In the genomic region with DNA sequence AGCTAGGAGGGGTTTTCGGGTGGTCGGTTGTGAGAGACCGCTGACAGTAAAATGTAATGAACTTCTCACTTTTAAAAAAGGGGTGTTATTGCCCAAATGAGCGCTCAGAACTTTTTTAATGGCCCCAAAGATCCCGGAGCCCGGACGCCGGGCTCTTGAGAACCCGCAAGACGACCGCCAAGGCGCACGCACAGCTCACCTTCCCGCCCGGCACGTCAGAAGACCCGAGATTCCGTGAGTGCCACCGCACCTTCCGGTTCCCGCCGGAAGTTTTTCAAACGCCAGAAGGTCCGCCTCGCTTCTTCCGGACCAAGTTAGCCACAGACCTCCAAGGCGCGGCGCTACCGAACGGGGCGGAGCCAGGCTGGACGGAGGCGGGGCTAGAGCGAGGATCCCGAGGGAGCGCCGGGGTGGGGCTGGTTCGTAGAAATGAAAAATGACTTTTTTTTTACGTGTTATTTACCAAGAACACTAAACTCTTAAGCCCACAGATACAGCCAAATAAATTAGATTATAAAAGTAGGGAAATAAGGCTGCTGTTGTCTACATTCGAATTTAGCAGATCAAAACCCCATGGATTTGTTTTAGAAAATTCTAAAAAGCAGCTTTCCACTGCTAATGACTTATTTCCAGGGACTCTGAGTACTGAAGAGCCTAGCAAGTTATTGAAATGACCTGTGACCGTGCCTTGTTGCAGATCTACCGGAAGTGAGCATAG, we compare ENCODE assay signal across 8 cellular contexts. TPM values are rescaled to one million over a fixed set of nuclear protein-coding genes. Genes with fewer than 3 reads are reported as not detected.
DNase-seq lines count a peak whose midpoint lies in the region; TF ChIP-seq lines count a peak whose summit lies in the region.

Gene SRBD1, minus strand, starts transcription at position 248 of the 718 bp plus-strand sequence. CDS start 5,826 bp downstream, outside the sequence.

- TF ChIP-seq CTCF in GM20000 (IDR thresholded peaks at IDR 0.05; ENCODE audit: extremely low read depth, missing control alignments): no peak

- H3K4me1 ChIP-seq in effector memory CD4-positive, alpha-beta T cell (ENCODE audit: control insufficient read depth, insufficient read depth, low read length, poor library complexity, severe bottlenecking): peaks cover 5% of the 10 kb centered on the region

- DNase-seq in CMK (ENCODE audit: low read depth): peak; percentile 92
- peak; percentile 84 for DNase-seq in GM20000 (ENCODE audit: low spot score)
- DNase-seq in HT-29 (ENCODE audit: low spot score): peak; percentile 96
- DNase-seq in NOMO-1 (lab: John Stamatoyannopoulos, UW; ENCODE audit: unreplicated experiment in 2 of 2): peak; percentile 90 to 93
- DNase-seq in effector memory CD4-positive, alpha-beta T cell: peak; percentile 73 to 80 (median 77)
- DNase-seq in medulla oblongata (ENCODE audit: extremely low spot score): peak; percentile 97
- peak; percentile 78 for DNase-seq in stimulated activated CD8-positive, alpha-beta memory T cell treated with anti-CD3 and anti-CD28 coated beads, Interleukin-12 subunit alpha, Interleukin-12 subunit beta, amount 100 ng/mL, for 1 hour (ENCODE audit: low read depth)

- H3K27ac ChIP-seq in effector memory CD4-positive, alpha-beta T cell (ENCODE audit: insufficient read depth, low read length, poor library complexity, severe bottlenecking): peak within 1 kb of the TSS; percentile 78

- H3K27me3 ChIP-seq in effector memory CD4-positive, alpha-beta T cell (replicated peaks; ENCODE audit: control insufficient read depth, insufficient read depth, low read length, poor library complexity, severe bottlenecking): no peaks in the 10 kb centered on the region

- H3K9me3 ChIP-seq in effector memory CD4-positive, alpha-beta T cell (ENCODE audit: control insufficient read depth, low read length): no peaks in the 10 kb centered on the region

- H3K36me3 ChIP-seq in effector memory CD4-positive, alpha-beta T cell (ENCODE audit: control insufficient read depth, insufficient read depth, low read length): no peaks in the 10 kb centered on the region

- H3K4me3 ChIP-seq in effector memory CD4-positive, alpha-beta T cell (ENCODE audit: insufficient read depth, low read depth, low read length, poor library complexity, severe bottlenecking): peak within 1 kb of the TSS; percentile 68

- POLR2A ChIA-PET in activated CD8-positive, alpha-beta memory T cell treated with anti-CD3 and anti-CD28 coated beads for 36 hours (lab: Charles Lee): interaction anchor here (1.4 kb wide), 1 partner anchor 41 kb away, joined by 5 read pairs; no protein-coding TSS in a partner anchor

- CTCF ChIA-PET in activated CD8-positive, alpha-beta memory T cell treated with anti-CD3 and anti-CD28 coated beads for 36 hours (lab: Charles Lee): interaction anchor here (1.6 kb wide), 1 partner anchor 39 kb away, joined by 4 read pairs; no protein-coding TSS in a partner anchor

RNA-seq across cellular contexts. Expression of gene SRBD1, which starts in this region (rescaled TPM):
- total RNA-seq in HT-29 (2014; rRNA removed; shearing (Covaris generic)): 4.3 and 5.8 TPM in 2 replicates
- 10 to 100 TPM; 17.1 to 19.9 TPM for total RNA-seq in activated CD8-positive, alpha-beta memory T cell treated with anti-CD3 and anti-CD28 coated beads for 36 hours

Comparison
In these comparisons a context has a peak if more than half of its experiments do, and no peak if none do; other contexts are left out.
1. Peak in every context shown above with its lines: DNase-seq, H3K4me3 ChIP-seq and H3K27ac ChIP-seq.